ENCODE assay signal across 8 cellular contexts in genomic region chr10:24901686-24902399, GRCh38. TPM values are rescaled to one million over a fixed set of nuclear protein-coding genes. Genes with fewer than 3 reads are reported as not detected.
A peak's percentile ranks its signal among the peaks of the same experiment; 100 is the strongest.
DNase-seq lines count a peak whose midpoint lies in the region; ATAC-seq and TF ChIP-seq lines count a peak whose summit lies in the region.

No MANE protein-coding gene starts in this region.

- H3K4me3 ChIP-seq in DND-41 (ENCODE audit: low read depth in 1 of 2, low read length in 2 of 2): no peak overlapping the region

- no peak overlapping the region for H3K4me2 ChIP-seq in DND-41 (ENCODE audit: insufficient read depth, low read length)

- no peak for DNase-seq in DND-41
- peak; percentile 69 for DNase-seq in HS-27A (ENCODE audit: low read depth)
- no peak for DNase-seq in activated T-helper 2 cell treated with anti-CD3 and anti-CD28 coated beads, Interferon-gamma antibody, Interleukin-2, Interleukin-4, amounts not matched to agents 10 μg/mL and 5 μg/mL and 100 μg/mL, durations not matched to agents 14 hours and 24 hours and 36 hours (ENCODE audit: low spot score)
- DNase-seq in immature natural killer cell: no peak
- peak in 17 of 49 donors; percentile 8 to 64 (median 27) for DNase-seq in substantia nigra (lab: John Stamatoyannopoulos, UW)
- no peak for DNase-seq in mesenteric fat pad (ENCODE audit: low spot score)
- no peak for DNase-seq in G401 (ENCODE audit: low spot score)

- no peak overlapping the region for H3K9ac ChIP-seq in DND-41 (ENCODE audit: low read depth, low read length)

- H3K4me3 Mint-ChIP-seq in activated T-helper 2 cell treated with anti-CD3 and anti-CD28 coated beads, Interferon-gamma antibody, Interleukin-2, Interleukin-4, amounts not matched to agents 10 μg/mL and 5 μg/mL and 100 μg/mL, durations not matched to agents 14 hours and 24 hours and 36 hours (ENCODE audit: low read depth): no peak overlapping the region
- no peak overlapping the region for H3K4me3 Mint-ChIP-seq in immature natural killer cell

- no peaks in the 10 kb centered on the region for H4K20me1 ChIP-seq in DND-41 (ENCODE audit: insufficient read depth, low read length)

- no peak overlapping the region for H2AFZ ChIP-seq in DND-41 (ENCODE audit: low read depth, low read length)

- no peaks in the 10 kb centered on the region for H3K9me3 Mint-ChIP-seq in activated T-helper 2 cell treated with anti-CD3 and anti-CD28 coated beads, Interferon-gamma antibody, Interleukin-2, Interleukin-4, amounts not matched to agents 10 μg/mL and 5 μg/mL and 100 μg/mL, durations not matched to agents 14 hours and 24 hours and 36 hours
- no peaks in the 10 kb centered on the region for H3K9me3 Mint-ChIP-seq in immature natural killer cell

- in situ Hi-C loops in G401 (cut with HindIII; ENCODE audit: low sequenced_read_pairs): no loop called here

- peaks cover 36% of the 10 kb centered on the region for H3K4me1 Mint-ChIP-seq in activated T-helper 2 cell treated with anti-CD3 and anti-CD28 coated beads, Interferon-gamma antibody, Interleukin-2, Interleukin-4, amounts not matched to agents 10 μg/mL and 5 μg/mL and 100 μg/mL, durations not matched to agents 14 hours and 24 hours and 36 hours (ENCODE audit: low read depth)
- H3K4me1 Mint-ChIP-seq in immature natural killer cell: peaks cover 24 to 28% of the 10 kb centered on the region in 2 donors

- H3K36me3 ChIP-seq in DND-41 (ENCODE audit: insufficient read depth, low read length): no peaks in the 10 kb centered on the region

- ATAC-seq in DND-41 (ENCODE audit: insufficient read depth, low read depth) (peak; percentile 54; the same call in 2 of the 3 replicates), GM19438 (IDR thresholded peaks at IDR 0.05; ENCODE audit: low read depth, unreplicated experiment) (peak; percentile 51)

- no peaks in the 10 kb centered on the region for H3K27me3 Mint-ChIP-seq in activated T-helper 2 cell treated with anti-CD3 and anti-CD28 coated beads, Interferon-gamma antibody, Interleukin-2, Interleukin-4, amounts not matched to agents 10 μg/mL and 5 μg/mL and 100 μg/mL, durations not matched to agents 14 hours and 24 hours and 36 hours (ENCODE audit: low read depth)
- peaks cover 0 to 3% (median 0%) of the 10 kb centered on the region in 3 donors for H3K27me3 Mint-ChIP-seq in immature natural killer cell (ENCODE audit: low read depth in 3 of 3)

- no peaks in the 10 kb centered on the region for H3K9me3 ChIP-seq in DND-41 (ENCODE audit: insufficient read depth, low read length, severe bottlenecking)

- peaks cover 14% of the 10 kb centered on the region for H3K36me3 Mint-ChIP-seq in activated T-helper 2 cell treated with anti-CD3 and anti-CD28 coated beads, Interferon-gamma antibody, Interleukin-2, Interleukin-4, amounts not matched to agents 10 μg/mL and 5 μg/mL and 100 μg/mL, durations not matched to agents 14 hours and 24 hours and 36 hours (ENCODE audit: low read depth)
- H3K36me3 Mint-ChIP-seq in immature natural killer cell: peaks cover 0 to 28% (median 28%) of the 10 kb centered on the region in 3 donors

- no peaks in the 10 kb centered on the region for H3K79me2 ChIP-seq in DND-41 (ENCODE audit: insufficient read depth, low read length)

- no peak for TF ChIP-seq CTCF in DND-41 (IDR thresholded peaks at IDR 0.05; ENCODE audit: borderline replicate concordance, extremely low read depth, low read length, poor library complexity, severe bottlenecking)

- intact Hi-C loops in activated T-helper 2 cell treated with anti-CD3 and anti-CD28 coated beads, Interferon-gamma antibody, Interleukin-2, Interleukin-4, amounts not matched to agents 10 μg/mL and 5 μg/mL and 100 μg/mL, durations not matched to agents 14 hours and 24 hours and 36 hours (cut with micrococcal nuclease): loop anchor here (1.0 to 5.0 kb wide), 5 partner anchors 15 to 180 kb away; partner anchors contain the start of genes ARHGAP21, ENKUR, PRTFDC1 and THNSL1

- H3K27me3 ChIP-seq in DND-41 (ENCODE audit: insufficient read depth, low read length, poor library complexity): no peaks in the 10 kb centered on the region

- H3K27ac Mint-ChIP-seq in activated T-helper 2 cell treated with anti-CD3 and anti-CD28 coated beads, Interferon-gamma antibody, Interleukin-2, Interleukin-4, amounts not matched to agents 10 μg/mL and 5 μg/mL and 100 μg/mL, durations not matched to agents 14 hours and 24 hours and 36 hours: peak overlapping the region; percentile 57
- H3K27ac Mint-ChIP-seq in immature natural killer cell: peak overlapping the region; percentile 1 to 46 (median 32)

- H3K27ac ChIP-seq in DND-41 (ENCODE audit: low read length): no peak overlapping the region
- peak overlapping the region; percentile 78 for H3K27ac ChIP-seq in substantia nigra (ENCODE audit: low read depth, low read length, poor library complexity, severe bottlenecking)

- 0 out of 2 replicates have a peak, but pooled peaks cover 3% of the 10 kb centered on the region for H3K4me1 ChIP-seq in DND-41 (ENCODE audit: insufficient read depth, low read length)

RNA-seq across cellular contexts. Expression of gene PRTFDC1, which starts 50.6 kb away (rescaled TPM):
- 0.11 and 0.25 TPM in 2 replicates for total RNA-seq in activated T-helper 2 cell treated with anti-CD3 and anti-CD28 coated beads, Interferon-gamma antibody, Interleukin-2, Interleukin-4, amounts not matched to agents 10 μg/mL and 5 μg/mL and 100 μg/mL, durations not matched to agents 14 hours and 24 hours and 36 hours
- polyA plus RNA-seq in immature natural killer cell: 1 to 10 TPM in 1 of 3 donors, under 1 TPM in 1, not detected in 1; 0.40 to 1.3 TPM
- 2.7 TPM for total RNA-seq in mesenteric fat pad
- 32.6 and 46.6 TPM in 2 replicates for total RNA-seq in G401 (2014; rRNA removed; shearing (Covaris generic))
